ENCODE assay signal across 12 cellular contexts in the genomic region with DNA sequence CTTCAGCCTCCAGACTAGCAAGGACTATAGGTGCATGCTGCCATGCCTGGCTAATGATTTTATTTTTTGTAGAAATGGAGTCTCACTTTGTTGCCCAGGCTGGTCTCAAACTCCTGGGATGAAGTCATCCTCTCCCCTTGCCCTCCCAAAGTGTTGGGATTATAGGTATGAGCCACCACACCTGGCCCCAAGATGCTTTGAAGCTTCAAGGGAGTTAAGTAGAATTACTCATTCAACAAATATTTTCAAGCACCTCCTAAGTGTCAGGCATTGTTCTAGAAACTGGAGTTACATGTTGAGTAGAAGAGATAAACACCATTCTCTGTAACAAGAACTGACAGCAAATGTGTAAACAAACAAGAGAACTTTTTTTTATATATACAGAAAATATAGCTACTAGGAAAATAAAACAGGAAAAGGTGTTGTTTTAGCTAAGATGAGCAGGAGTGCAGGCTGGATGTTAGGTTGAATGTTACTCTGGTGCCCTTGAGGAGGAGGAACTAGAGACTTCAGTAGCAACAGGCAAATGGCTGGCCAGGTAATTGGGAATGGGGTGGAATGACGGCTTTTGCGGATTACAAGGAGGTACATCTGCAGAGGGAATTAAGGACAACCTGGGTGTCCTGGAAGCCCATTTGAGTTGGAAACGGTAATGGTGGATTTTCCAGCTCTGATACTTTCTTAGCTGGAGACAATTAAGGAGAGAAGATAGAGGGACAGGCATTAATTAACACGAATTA. TPM values are rescaled to one million over a fixed set of nuclear protein-coding genes. Genes with fewer than 3 reads are reported as not detected.
A peak's percentile ranks its signal among the peaks of the same experiment; 100 is the strongest.
DNase-seq lines count a peak whose midpoint lies in the region; TF ChIP-seq lines count a peak whose summit lies in the region.
"Had no signal": no experiment of that assay in that cellular context is flagged by ENCODE, and none has a peak within 500 bp of the region (broad histone marks: within the 10 kb centered on the region; RNA-seq: fewer than 3 reads in every experiment).

No MANE protein-coding gene starts in this region.

- H3K9ac ChIP-seq in H9 (ENCODE audit: extremely low read depth, insufficient read length, low read length) = no peak overlapping the region

- H3K27me3 ChIP-seq in H9 (ENCODE audit: insufficient read depth, low read length) = no peaks in the 10 kb centered on the region
- no peaks in the 10 kb centered on the region for H3K27me3 ChIP-seq in osteoblast (ENCODE audit: insufficient read depth, low read length)
- H3K27me3 ChIP-seq: dorsolateral prefrontal cortex had no signal

- H2AFZ ChIP-seq in H9 (ENCODE audit: low read length) (no peak overlapping the region), osteoblast (ENCODE audit: low read length) (no peak overlapping the region)

- no peak overlapping the region for H4K91ac ChIP-seq in H9 (ENCODE audit: insufficient read length, low read depth, low read length)

- no peaks in the 10 kb centered on the region for H3K36me3 ChIP-seq in osteoblast (ENCODE audit: insufficient read depth, low read length)

- POLR2A ChIA-PET in HEK293T (lab: Yijun Ruan, JAX) = no interaction called here

- no peak overlapping the region for H3K18ac ChIP-seq in H9 (ENCODE audit: insufficient read length, low read depth, low read length)

- H3K79me2 ChIP-seq in H9 (ENCODE audit: insufficient read depth, low read length) (no peaks in the 10 kb centered on the region), osteoblast (ENCODE audit: insufficient read depth, low read length) (no peaks in the 10 kb centered on the region)

- H4K5ac ChIP-seq in H9 (ENCODE audit: insufficient read length, low read depth, low read length) = no peak overlapping the region

- no peak overlapping the region for H4K8ac ChIP-seq in H9 (replicated peaks; ENCODE audit: insufficient read length, low read depth, low read length)

- no peak overlapping the region for H3K4ac ChIP-seq in H9 (ENCODE audit: low read depth, low read length)

- no peak overlapping the region for H2BK15ac ChIP-seq in H9 (ENCODE audit: low read depth, low read length)

- H3K4me2 ChIP-seq in H9 (ENCODE audit: insufficient read depth, insufficient read length, low read length) = no peak overlapping the region
- no peak overlapping the region for H3K4me2 ChIP-seq in osteoblast (ENCODE audit: insufficient read depth, low read length)

- H3K4me1 Mint-ChIP-seq in H9 = peaks cover 3 to 4% of the 10 kb centered on the region in 2 experiments; a peak in 1 of 4 replicates

- no peaks in the 10 kb centered on the region for H4K20me1 ChIP-seq in H9 (ENCODE audit: control insufficient read depth, insufficient read depth, insufficient read length)
- no peaks in the 10 kb centered on the region for H4K20me1 ChIP-seq in osteoblast (ENCODE audit: insufficient read depth, low read length)

- H3K23me2 ChIP-seq in H9 (ENCODE audit: insufficient read length, low read depth, low read length, poor library complexity, severe bottlenecking) = no peaks in the 10 kb centered on the region

- no peaks in the 10 kb centered on the region for H3K9me3 Mint-ChIP-seq in H9
- H3K9me3 Mint-ChIP-seq: activated T-cell treated with anti-CD3 and anti-CD28 coated beads, Interleukin-2, amount 50 U/mL, for 24 hours had no signal

- H3K4me3 ChIP-seq in epithelial cell of esophagus (ENCODE audit: low read length) (no peak overlapping the region), osteoblast (ENCODE audit: insufficient read depth, low read length) (no peak overlapping the region)
- H3K4me3 ChIP-seq: dorsolateral prefrontal cortex had no signal

- H3K36me3 Mint-ChIP-seq in H9 (ENCODE audit: insufficient read depth in 1 of 3, low read depth in 3 of 3) = no peaks in the 10 kb centered on the region

- no peak overlapping the region for H3K23ac ChIP-seq in H9 (ENCODE audit: insufficient read length, low read depth, low read length)

- TF ChIP-seq CTCF in H9 (conservative IDR thresholded peaks at IDR 0.05) (no peak), epithelial cell of esophagus (IDR thresholded peaks at IDR 0.05; ENCODE audit: insufficient read depth, low read depth, low read length, missing control alignments) (no peak), osteoblast (IDR thresholded peaks at IDR 0.05; ENCODE audit: extremely low read depth, low read depth, low read length) (no peak)

- H3K9me3 ChIP-seq in H9 (ENCODE audit: control insufficient read depth, low read depth, low read length) (no peaks in the 10 kb centered on the region), osteoblast (ENCODE audit: low read depth, low read length) (no peaks in the 10 kb centered on the region)

- DNase-seq in COLO668 (lab: John Stamatoyannopoulos, UW; ENCODE audit: unreplicated experiment) = peak; percentile 16
- peak; percentile 42 for DNase-seq in H9
- DNase-seq in NCI-H345 treated with DMSO at 0.1 percent for 48 hours (lab: John Stamatoyannopoulos, UW; ENCODE audit: unreplicated experiment) = peak; percentile 36
- peak; percentile 83 for DNase-seq in epithelial cell of esophagus (ENCODE audit: low read depth)
- DNase-seq in HEK293T (ENCODE audit: extremely low spot score) = no peak
- DNase-seq in osteoblast (ENCODE audit: insufficient read length, low spot score, missing footprints) = no peak
- DNase-seq in NCI-H1092 (lab: John Stamatoyannopoulos, UW) = no peak
- DNase-seq in NCI-H82 (lab: John Stamatoyannopoulos, UW) = no peak
- DNase-seq: activated T-cell treated with anti-CD3 and anti-CD28 coated beads, Interleukin-2, amount 50 U/mL, for 24 hours; dorsolateral prefrontal cortex; kidney; SW 1271 had no signal

- no peak overlapping the region for H2BK20ac ChIP-seq in H9 (ENCODE audit: low read depth, low read length, poor library complexity, severe bottlenecking)

- no peak overlapping the region for H2BK5ac ChIP-seq in H9 (ENCODE audit: insufficient read length, low read length)

- H3K4me1 ChIP-seq in H9 (ENCODE audit: insufficient read depth, low read length) (no peaks in the 10 kb centered on the region), osteoblast (ENCODE audit: insufficient read depth, low read length) (no peaks in the 10 kb centered on the region)

- no peak overlapping the region; a peak in 1 of 7 replicates for H3K27ac Mint-ChIP-seq in H9
- H3K27ac Mint-ChIP-seq: activated T-cell treated with anti-CD3 and anti-CD28 coated beads, Interleukin-2, amount 50 U/mL, for 24 hours had no signal

- no peak overlapping the region for H3K27ac ChIP-seq in H9 (ENCODE audit: insufficient read length, low read depth, low read length)
- H3K27ac ChIP-seq in osteoblast (ENCODE audit: low read depth, low read length) = no peak overlapping the region
- H3K27ac ChIP-seq: dorsolateral prefrontal cortex had no signal

- H3T11ph ChIP-seq in H9 (ENCODE audit: low read length) = no peak overlapping the region

- no peak overlapping the region for H3K56ac ChIP-seq in H9 (ENCODE audit: insufficient read length, low read depth, low read length)

- no peaks in the 10 kb centered on the region; the same call in 1 of the 2 replicates for H3K27me3 Mint-ChIP-seq in H9 (ENCODE audit: low read depth)
- H3K27me3 Mint-ChIP-seq: activated T-cell treated with anti-CD3 and anti-CD28 coated beads, Interleukin-2, amount 50 U/mL, for 24 hours had no signal

- no peak overlapping the region for H2AK5ac ChIP-seq in H9 (ENCODE audit: insufficient read length, low read length)

- H2BK120ac ChIP-seq in H9 (ENCODE audit: low read depth, low read length, poor library complexity, severe bottlenecking) = no peak overlapping the region

- no peaks in the 10 kb centered on the region for H3K79me1 ChIP-seq in H9 (ENCODE audit: insufficient read depth, low read depth, low read length, poor library complexity, severe bottlenecking)

- no peak overlapping the region for H2BK12ac ChIP-seq in H9 (ENCODE audit: insufficient read length, low read depth, low read length)

- no CpG with 5 or more reads among the region's 4 CpGs for WGBS in H9 (ENCODE audit: extremely low coverage, insufficient read length, low lambda C conversion rate)

- no peak overlapping the region for H3K14ac ChIP-seq in H9 (ENCODE audit: insufficient read depth, low read length)

- H3K4me3 Mint-ChIP-seq in H9 = no peak overlapping the region
- H3K4me3 Mint-ChIP-seq: activated T-cell treated with anti-CD3 and anti-CD28 coated beads, Interleukin-2, amount 50 U/mL, for 24 hours had no signal

- CTCF ChIA-PET in HEK293T (lab: Yijun Ruan, JAX) = no interaction called here

TF ChIP-seq in HEK293T, 16 proteins besides CTCF, POLR2A, EP300 and RAD21:
- TF ChIP-seq TARDBP (IDR thresholded peaks at IDR 0.05) = no peak
- TF ChIP-seq LEF1 (IDR thresholded peaks at IDR 0.05; ENCODE audit: borderline replicate concordance) = no peak
- no peak for TF ChIP-seq FOXM1 (IDR thresholded peaks at IDR 0.05; ENCODE audit: borderline replicate concordance)
- TF ChIP-seq BHLHE40 (IDR thresholded peaks at IDR 0.05; ENCODE audit: borderline replicate concordance) = no peak
- TF ChIP-seq FOXK2 (IDR thresholded peaks at IDR 0.05) = no peak
- no peak for TF ChIP-seq HDGF (IDR thresholded peaks at IDR 0.05; ENCODE audit: borderline replicate concordance)
- TF ChIP-seq CTBP1 (IDR thresholded peaks at IDR 0.05; ENCODE audit: borderline replicate concordance) = no peak
- TF ChIP-seq FOXA1 (IDR thresholded peaks at IDR 0.05) = no peak
- no peak for TF ChIP-seq SUZ12 (IDR thresholded peaks at IDR 0.05)
- no peak for TF ChIP-seq PKNOX1 (IDR thresholded peaks at IDR 0.05)
- TF ChIP-seq NFRKB (IDR thresholded peaks at IDR 0.05) = no peak
- TF ChIP-seq L3MBTL2 (conservative IDR thresholded peaks at IDR 0.05) = no peak
- no peak for TF ChIP-seq ZNF384 (IDR thresholded peaks at IDR 0.05)
- TF ChIP-seq SP1 (IDR thresholded peaks at IDR 0.05) = no peak
- no peak for TF ChIP-seq ELF4 (IDR thresholded peaks at IDR 0.05)
TF ChIP-seq in HEK293T: peak in this region for 0.

RNA-seq across cellular contexts. Expression of gene CFAP54, which starts 32.0 kb away (rescaled TPM):
- total RNA-seq in H9 (2021) (0.24 and 0.33 TPM in 2 replicates), osteoblast (2.2 and 3.2 TPM in 2 replicates)

RNA-seq across cellular contexts. Expression of gene CDK17, which starts 57.1 kb away (rescaled TPM):
- total RNA-seq in H9 (2021) (27.4 and 28.8 TPM in 2 replicates), osteoblast (64.8 and 68.0 TPM in 2 replicates)

Comparison
In these comparisons a context has a peak if more than half of its experiments do, and no peak if none do; other contexts are left out.
1. DNase-seq: peak in COLO668 (single experiment), H9 (single experiment), NCI-H345 treated with DMSO at 0.1 percent for 48 hours (single experiment) and epithelial cell of esophagus (single experiment); none in HEK293T (single experiment), osteoblast (single experiment), NCI-H1092 (single experiment) and NCI-H82 (single experiment).